ENCODE assay signal across 8 cellular contexts in genomic region chr14:74501135-74501614, GRCh38. TPM values are rescaled to one million over a fixed set of nuclear protein-coding genes. Genes with fewer than 3 reads are reported as not detected.
DNase-seq lines count a peak whose midpoint lies in the region; ATAC-seq and TF ChIP-seq lines count a peak whose summit lies in the region.

No MANE protein-coding gene starts in this region.

- no peak for TF ChIP-seq POLR2A in Peyer's patch (IDR thresholded peaks at IDR 0.05)

- POLR2A ChIA-PET in AG04450 (lab: Yijun Ruan, JAX) (no interaction called here), HEK293 (lab: Yijun Ruan, JAX) (no interaction called here)

- DNase-seq in AG04450 (ENCODE audit: low read depth, low spot score): peak; percentile 51
- peak in 1 of 3 donors; percentile 52 for DNase-seq in Peyer's patch
- DNase-seq in fibroblast of the conjunctiva (ENCODE audit: low read depth): peak; percentile 75
- peak; percentile 65 for DNase-seq in omental fat pad (ENCODE audit: low spot score)
- DNase-seq in activated T-cell treated with anti-CD3 and anti-CD28 coated beads, Interleukin-2, amount 50 U/mL, for 1 hour: no peak

- H3K27me3 ChIP-seq in AG04450 (ENCODE audit: control insufficient read depth, insufficient read depth, low read length) (no peaks in the 10 kb centered on the region), Peyer's patch (no peaks in the 10 kb centered on the region)

- H3K9me3 ChIP-seq in AG04450 (ENCODE audit: control insufficient read depth, insufficient read depth, low read length): no peaks in the 10 kb centered on the region
- H3K9me3 ChIP-seq in HEK293 (ENCODE audit: control insufficient read depth, insufficient read depth, low read depth, low read length): no peaks in the 10 kb centered on the region
- no peaks in the 10 kb centered on the region for H3K9me3 ChIP-seq in Peyer's patch

- peak; percentile 95 for TF ChIP-seq CTCF in AG04450 (IDR thresholded peaks at IDR 0.05; ENCODE audit: low read depth, low read length)
- no peak for TF ChIP-seq CTCF in HEK293 (tag by site-specific recombination; IDR thresholded peaks at IDR 0.05)
- peak in 5 of 6 experiments; percentile 20 to 38 (median 31) for TF ChIP-seq CTCF in Peyer's patch (IDR thresholded peaks at IDR 0.05)
- peak in 1 of 3 donors; percentile 12 for TF ChIP-seq CTCF in omental fat pad (IDR thresholded peaks at IDR 0.05)

- H3K4me1 ChIP-seq in HEK293 (ENCODE audit: control insufficient read depth, insufficient read depth, low read length) (no peaks in the 10 kb centered on the region), Peyer's patch (no peaks in the 10 kb centered on the region)

- H3K36me3 ChIP-seq in HEK293 (ENCODE audit: control insufficient read depth in 2 of 2, insufficient read depth in 1 of 2, low read length in 2 of 2): peaks cover 2 to 3% of the 10 kb centered on the region in 2 experiments; a peak in 2 of 3 replicates
- no peaks in the 10 kb centered on the region for H3K36me3 ChIP-seq in Peyer's patch

- H3K27ac ChIP-seq in AG04450 (ENCODE audit: low read depth, low read length): peak overlapping the region; percentile 13
- H3K27ac ChIP-seq in HEK293 (ENCODE audit: extremely low read depth, low read depth, low read length): no peak overlapping the region
- H3K27ac ChIP-seq in Peyer's patch: no peak overlapping the region

- ATAC-seq in omental fat pad (ENCODE audit: low FRiP score) (peak; percentile 79), GM18519 (IDR thresholded peaks at IDR 0.05; ENCODE audit: low FRiP score, unreplicated experiment) (no peak), GM19463 (IDR thresholded peaks at IDR 0.05; ENCODE audit: unreplicated experiment) (no peak)

- no peak overlapping the region for H3K4me3 ChIP-seq in AG04450 (ENCODE audit: low read depth, low read length)
- no peak overlapping the region for H3K4me3 ChIP-seq in HEK293 (ENCODE audit: low read depth, low read length)
- H3K4me3 ChIP-seq in Peyer's patch: no peak overlapping the region

- CTCF ChIA-PET in AG04450 (lab: Charles Lee) (interaction anchor here (0.5 to 2.0 kb wide), 19 partner anchors 8 to 622 kb away, joined by 3 to 13 read pairs (median 4); partner anchors contain the start of genes ISCA2, LTBP2, NPC2 and YLPM1), HEK293 (lab: Yijun Ruan, JAX) (interaction anchor here (0.6 to 3.3 kb wide), 6 partner anchors 14 to 283 kb away, joined by 3 to 12 read pairs (median 4); no protein-coding TSS in a partner anchor)

TF ChIP-seq in HEK293, 187 proteins besides CTCF, POLR2A, EP300 and RAD21:
- TF ChIP-seq BCL11B (tag by site-specific recombination; IDR thresholded peaks at IDR 0.05; ENCODE audit: low read depth) (no peak), ZNF223 (tag by site-specific recombination; IDR thresholded peaks at IDR 0.05) (no peak), ZNF654 (tag by site-specific recombination; IDR thresholded peaks at IDR 0.05; ENCODE audit: low read depth) (peak; percentile 73), ZNF529 (tag by site-specific recombination; IDR thresholded peaks at IDR 0.05; ENCODE audit: insufficient replicate concordance) (no peak), ZFHX2 (tag by site-specific recombination; conservative IDR thresholded peaks at IDR 0.05) (peak; percentile 75), ZNF302 (tag by site-specific recombination; IDR thresholded peaks at IDR 0.05; ENCODE audit: low read depth) (no peak), EGR2 (tag by site-specific recombination; IDR thresholded peaks at IDR 0.05; ENCODE audit: low read depth) (peak; percentile 72)
TF ChIP-seq in HEK293: peak in this region for 3.

RNA-seq across cellular contexts. Expression of gene ISCA2, which starts 7.6 kb away (rescaled TPM):
- polyA plus RNA-seq in AG04450 (2011; rRNA removed): 28.2 and 45.6 TPM in 2 replicates
- 2.5 and 8.5 TPM in 2 replicates for polyA minus RNA-seq in AG04450 (2011; rRNA and poly(A)+ RNA removed)
- total RNA-seq in Peyer's patch (10 to 100 TPM; 11.6 to 18.2 (median 15.8) TPM), omental fat pad (10 to 100 TPM in 1 of 4 donors, 1 to 10 TPM in 3; 7.0 to 11.2 (median 9.2) TPM)

RNA-seq across cellular contexts. Expression of gene NPC2, which starts 8.1 kb away (rescaled TPM):
- polyA plus RNA-seq in AG04450 (2011; rRNA removed): 197 and 248 TPM in 2 replicates
- 82.8 and 110 TPM in 2 replicates for polyA minus RNA-seq in AG04450 (2011; rRNA and poly(A)+ RNA removed)
- total RNA-seq in Peyer's patch (100 to 1,000 TPM; 102 to 208 (median 161) TPM), omental fat pad (100 to 1,000 TPM; 271 to 717 (median 546) TPM)
